Comparison of ENCODE assay signal across 1 cellular context in the genomic region with DNA sequence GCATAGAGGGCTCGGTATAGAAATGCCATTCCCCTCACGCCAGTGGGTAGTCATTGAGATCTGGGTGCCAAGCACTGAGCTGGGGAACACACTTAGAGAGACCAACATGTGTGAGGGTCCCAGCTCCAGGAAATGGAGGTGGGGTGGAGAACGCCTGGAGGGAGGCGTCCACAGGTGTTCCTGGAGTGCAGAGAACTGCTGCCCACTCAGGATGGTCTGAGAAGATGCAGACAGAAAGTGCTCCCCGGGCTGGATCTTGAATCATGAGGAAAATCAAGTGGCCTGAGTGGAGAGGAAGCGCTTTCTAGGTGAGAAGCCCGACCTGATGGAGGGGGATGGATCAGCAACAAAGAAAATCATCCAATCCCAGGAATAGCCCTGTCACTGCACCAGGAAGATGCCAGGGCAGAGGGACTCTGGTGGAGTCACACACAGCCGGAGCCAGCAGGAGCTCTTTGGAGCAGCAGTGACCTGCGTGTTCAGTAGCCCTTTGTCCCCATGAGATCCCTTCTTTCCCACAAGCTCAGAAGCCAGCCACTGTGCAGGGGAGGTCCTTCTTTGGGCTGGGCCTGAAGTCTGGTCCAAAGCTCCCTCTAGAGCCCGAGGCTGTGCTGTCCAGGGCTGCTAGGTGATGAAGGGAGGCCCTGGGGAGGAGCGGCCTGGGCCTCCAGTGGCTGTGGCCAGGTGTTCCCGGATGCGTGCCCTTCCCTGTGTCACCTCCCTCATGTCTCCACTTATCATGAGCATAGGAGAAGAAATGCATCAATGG.
TF ChIP-seq lines count a peak whose summit lies in the region.

No MANE protein-coding gene starts in this region.

TF ChIP-seq in SK-N-SH, 30 proteins besides CTCF, POLR2A, EP300 and RAD21 (continued from another document):
- TF ChIP-seq, protein P1, sequence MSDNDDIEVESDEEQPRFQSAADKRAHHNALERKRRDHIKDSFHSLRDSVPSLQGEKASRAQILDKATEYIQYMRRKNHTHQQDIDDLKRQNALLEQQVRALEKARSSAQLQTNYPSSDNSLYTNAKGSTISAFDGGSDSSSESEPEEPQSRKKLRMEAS (IDR thresholded peaks at IDR 0.05; ENCODE audit: low read depth) = no peak
- TF ChIP-seq, protein P2, sequence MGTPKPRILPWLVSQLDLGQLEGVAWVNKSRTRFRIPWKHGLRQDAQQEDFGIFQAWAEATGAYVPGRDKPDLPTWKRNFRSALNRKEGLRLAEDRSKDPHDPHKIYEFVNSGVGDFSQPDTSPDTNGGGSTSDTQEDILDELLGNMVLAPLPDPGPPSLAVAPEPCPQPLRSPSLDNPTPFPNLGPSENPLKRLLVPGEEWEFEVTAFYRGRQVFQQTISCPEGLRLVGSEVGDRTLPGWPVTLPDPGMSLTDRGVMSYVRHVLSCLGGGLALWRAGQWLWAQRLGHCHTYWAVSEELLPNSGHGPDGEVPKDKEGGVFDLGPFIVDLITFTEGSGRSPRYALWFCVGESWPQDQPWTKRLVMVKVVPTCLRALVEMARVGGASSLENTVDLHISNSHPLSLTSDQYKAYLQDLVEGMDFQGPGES (IDR thresholded peaks at IDR 0.05; ENCODE audit: low read depth, low read length) = no peak
- TF ChIP-seq, protein P3, sequence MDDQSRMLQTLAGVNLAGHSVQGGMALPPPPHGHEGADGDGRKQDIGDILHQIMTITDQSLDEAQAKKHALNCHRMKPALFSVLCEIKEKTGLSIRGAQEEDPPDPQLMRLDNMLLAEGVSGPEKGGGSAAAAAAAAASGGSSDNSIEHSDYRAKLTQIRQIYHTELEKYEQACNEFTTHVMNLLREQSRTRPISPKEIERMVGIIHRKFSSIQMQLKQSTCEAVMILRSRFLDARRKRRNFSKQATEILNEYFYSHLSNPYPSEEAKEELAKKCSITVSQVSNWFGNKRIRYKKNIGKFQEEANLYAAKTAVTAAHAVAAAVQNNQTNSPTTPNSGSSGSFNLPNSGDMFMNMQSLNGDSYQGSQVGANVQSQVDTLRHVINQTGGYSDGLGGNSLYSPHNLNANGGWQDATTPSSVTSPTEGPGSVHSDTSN (IDR thresholded peaks at IDR 0.05) = no peak
- no peak for TF ChIP-seq GATA2 (CRISPR knock-in tag; IDR thresholded peaks at IDR 0.05)
- TF ChIP-seq USF1 (IDR thresholded peaks at IDR 0.05; ENCODE audit: borderline replicate concordance, low read depth) = no peak
- TF ChIP-seq NRF1 (IDR thresholded peaks at IDR 0.05; ENCODE audit: low read depth, low read length) = no peak
- TF ChIP-seq POLR2AphosphoS5 (IDR thresholded peaks at IDR 0.05; ENCODE audit: low read depth, low read length) = no peak
- no peak for TF ChIP-seq ZBTB33 (IDR thresholded peaks at IDR 0.05; ENCODE audit: borderline replicate concordance, low read depth)
- no peak for TF ChIP-seq TCF12 (IDR thresholded peaks at IDR 0.05)
- no peak for TF ChIP-seq FOXJ3 (CRISPR knock-in tag; IDR thresholded peaks at IDR 0.05)
- TF ChIP-seq MEF2A (IDR thresholded peaks at IDR 0.05; ENCODE audit: borderline replicate concordance, low read depth) = no peak
